39 cellular contexts compared by ENCODE assay signal in the genomic region with DNA sequence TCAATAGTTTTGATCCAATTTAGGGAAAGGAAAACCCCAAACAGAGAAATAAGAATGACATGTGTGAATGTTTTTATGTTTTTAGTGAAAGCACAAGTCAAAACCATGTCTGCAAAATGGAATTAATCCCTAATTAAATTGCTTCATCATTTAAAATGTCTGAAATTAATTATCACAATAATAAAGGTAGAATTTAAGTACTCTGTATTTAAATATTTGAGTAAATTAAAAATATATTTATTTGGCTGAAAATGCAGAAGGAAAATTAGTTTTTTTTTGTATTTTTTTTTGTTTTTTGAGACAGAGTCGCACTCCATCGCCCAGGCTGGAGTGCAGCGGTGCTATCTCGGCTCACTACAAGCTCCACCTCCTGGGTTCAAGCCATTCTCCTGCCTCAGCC.
"Had no signal": no experiment of that assay in that cellular context is flagged by ENCODE, and none has a peak within 500 bp of the region (broad histone marks: within the 10 kb centered on the region; RNA-seq: fewer than 3 reads in every experiment).

No MANE protein-coding gene starts in this region.

- H3K9me3 ChIP-seq: ascending aorta had no signal

- H3K4me3 ChIP-seq: ascending aorta, cardiac muscle cell had no signal

- H3K36me3 ChIP-seq: ascending aorta, cardiac muscle cell had no signal

- H3K4me1 ChIP-seq: ascending aorta had no signal

- H3K9me3 Mint-ChIP-seq: activated CD4-positive, alpha-beta memory T cell treated with anti-CD3 and anti-CD28 coated beads, Interleukin-2, amount 10 ng/mL, durations not matched to agents 7 days and 5 days; activated CD4-positive, alpha-beta T cell treated with anti-CD3 and anti-CD28 coated beads, Interleukin-2, amount 10 ng/mL, durations not matched to agents 7 days and 5 days; activated naive CD4-positive, alpha-beta T cell treated with anti-CD3 and anti-CD28 coated beads, Interleukin-2, amount 10 ng/mL, durations not matched to agents 7 days and 5 days; activated naive CD4-positive, alpha-beta T cell treated with anti-CD3 and anti-CD28 coated beads, Interleukin-2, amount 50 U/mL, for 24 hours; activated naive CD8-positive, alpha-beta T cell treated with anti-CD3 and anti-CD28 coated beads, Interleukin-2, amount 10 ng/mL, durations not matched to agents 7 days and 5 days; activated naive CD8-positive, alpha-beta T cell treated with anti-CD3 and anti-CD28 coated beads, Interleukin-2, amount 50 U/mL, for 24 hours; activated T-cell treated with anti-CD3 and anti-CD28 coated beads, Interleukin-2, amount 50 U/mL, for 24 hours; activated T-helper 2 cell treated with anti-CD3 and anti-CD28 coated beads, Interferon-gamma antibody, Interleukin-2, Interleukin-4, amounts not matched to agents 10 μg/mL and 5 μg/mL and 100 μg/mL, durations not matched to agents 14 hours and 24 hours and 36 hours; brain; central memory CD8-positive, alpha-beta T cell; T-helper 1 cell treated with Interleukin-12 subunit alpha and Interleukin-12 subunit beta and Interleukin-4 antibody, amounts not matched to agents 30 μg/mL and 1 μg/mL, for 36 hours; T-helper 2 cell treated with Interferon-gamma antibody and Interleukin-4, amounts not matched to agents 5 μg/mL and 100 μg/mL, for 36 hours had no signal

- DNase-seq: activated CD4-positive, alpha-beta memory T cell treated with anti-CD3 and anti-CD28 coated beads, Interleukin-2, amount 10 ng/mL, durations not matched to agents 7 days and 5 days; activated CD4-positive, alpha-beta T cell treated with anti-CD3 and anti-CD28 coated beads for 1 hour; activated CD4-positive, alpha-beta T cell treated with anti-CD3 and anti-CD28 coated beads for 36 hours; activated CD4-positive, alpha-beta T cell treated with anti-CD3 and anti-CD28 coated beads for 48 hours; activated CD4-positive, alpha-beta T cell treated with anti-CD3 and anti-CD28 coated beads, Interleukin-2, amount 10 ng/mL, durations not matched to agents 7 days and 5 days; activated CD4-positive, alpha-beta T cell treated with anti-CD3 and anti-CD28 coated beads, Interleukin-2, amount 50 U/mL, for 48 hours; activated CD4-positive, CD25-positive, alpha-beta regulatory T cell; activated CD8-positive, alpha-beta memory T cell treated with anti-CD3 and anti-CD28 coated beads for 24 hours; activated CD8-positive, alpha-beta memory T cell treated with anti-CD3 and anti-CD28 coated beads, Interleukin-2, amount 10 ng/mL, durations not matched to agents 7 days and 5 days; activated CD8-positive, alpha-beta memory T cell treated with anti-CD3 and anti-CD28 coated beads, Interleukin-2, amount 50 U/mL, for 48 hours; activated CD8-positive, alpha-beta T cell treated with anti-CD3 and anti-CD28 coated beads, Interleukin-2, amount 10 ng/mL, durations not matched to agents 7 days and 5 days; activated effector memory CD4-positive, alpha-beta T cell treated with Interleukin-2 at 50 U/mL for 16 hours; activated gamma-delta T cell; activated naive CD4-positive, alpha-beta T cell treated with anti-CD3 and anti-CD28 coated beads, Interleukin-2, amount 10 ng/mL, durations not matched to agents 7 days and 5 days; activated naive CD4-positive, alpha-beta T cell treated with Interleukin-2 at 50 U/mL for 16 hours; activated naive CD8-positive, alpha-beta T cell treated with anti-CD3 and anti-CD28 coated beads, Interleukin-2, amount 10 ng/mL, durations not matched to agents 7 days and 5 days; activated naive CD8-positive, alpha-beta T cell treated with anti-CD3 and anti-CD28 coated beads, Interleukin-2, amount 50 U/mL, for 24 hours; activated T-cell treated with anti-CD3 and anti-CD28 coated beads, Interleukin-2, amount 50 U/mL, for 24 hours; activated T-cell treated with anti-CD3 and anti-CD28 coated beads, Interleukin-2, amount 50 U/mL, for 48 hours; amygdala; anterior cingulate cortex; caudate nucleus; cerebellar nuclear complex; T-helper 1 cell; T-helper 2 cell; T-helper 9 cell had no signal

- ATAC-seq: activated CD4-positive, alpha-beta T cell treated with anti-CD3 and anti-CD28 coated beads for 36 hours; activated CD4-positive, CD25-positive, alpha-beta regulatory T cell treated with anti-CD3 and anti-CD28 coated beads, Interleukin-2, amount 50 U/mL, for 24 hours; activated CD8-positive, alpha-beta memory T cell treated with anti-CD3 and anti-CD28 coated beads, Interleukin-2, amount 10 ng/mL, durations not matched to agents 7 days and 5 days; activated CD8-positive, alpha-beta T cell treated with anti-CD3 and anti-CD28 coated beads, Interleukin-2, amount 10 ng/mL, durations not matched to agents 7 days and 5 days; activated naive CD8-positive, alpha-beta T cell treated with anti-CD3 and anti-CD28 coated beads, Interleukin-2, amount 50 U/mL, for 24 hours had no signal

- FAIRE-seq: bronchial epithelial cell, TTC549 had no signal

- H3K4me3 Mint-ChIP-seq: activated CD4-positive, alpha-beta memory T cell treated with anti-CD3 and anti-CD28 coated beads, Interleukin-2, amount 10 ng/mL, durations not matched to agents 7 days and 5 days; activated CD4-positive, alpha-beta T cell treated with anti-CD3 and anti-CD28 coated beads for 36 hours; activated CD4-positive, alpha-beta T cell treated with anti-CD3 and anti-CD28 coated beads, Interleukin-2, amount 10 ng/mL, durations not matched to agents 7 days and 5 days; activated CD8-positive, alpha-beta memory T cell treated with anti-CD3 and anti-CD28 coated beads, Interleukin-2, amount 10 ng/mL, durations not matched to agents 7 days and 5 days; activated CD8-positive, alpha-beta T cell treated with anti-CD3 and anti-CD28 coated beads, Interleukin-2, amount 10 ng/mL, durations not matched to agents 7 days and 5 days; activated naive CD4-positive, alpha-beta T cell treated with anti-CD3 and anti-CD28 coated beads, Interleukin-2, amount 10 ng/mL, durations not matched to agents 7 days and 5 days; activated naive CD4-positive, alpha-beta T cell treated with anti-CD3 and anti-CD28 coated beads, Interleukin-2, amount 50 U/mL, for 24 hours; activated naive CD8-positive, alpha-beta T cell; activated naive CD8-positive, alpha-beta T cell treated with anti-CD3 and anti-CD28 coated beads, Interleukin-2, amount 10 ng/mL, durations not matched to agents 7 days and 5 days; activated naive CD8-positive, alpha-beta T cell treated with anti-CD3 and anti-CD28 coated beads, Interleukin-2, amount 50 U/mL, for 24 hours; activated T-cell treated with anti-CD3 and anti-CD28 coated beads, Interleukin-2, amount 50 U/mL, for 24 hours; brain; central memory CD8-positive, alpha-beta T cell; T-helper 1 cell treated with Interleukin-12 subunit alpha and Interleukin-12 subunit beta and Interleukin-4 antibody, amounts not matched to agents 30 μg/mL and 1 μg/mL, for 36 hours; T-helper 2 cell treated with Interferon-gamma antibody and Interleukin-4, amounts not matched to agents 5 μg/mL and 100 μg/mL, for 36 hours had no signal

- H3K27me3 Mint-ChIP-seq: activated CD4-positive, alpha-beta memory T cell treated with anti-CD3 and anti-CD28 coated beads, Interleukin-2, amount 10 ng/mL, durations not matched to agents 7 days and 5 days; activated CD4-positive, alpha-beta T cell treated with anti-CD3 and anti-CD28 coated beads for 36 hours; activated CD4-positive, alpha-beta T cell treated with anti-CD3 and anti-CD28 coated beads, Interleukin-2, amount 10 ng/mL, durations not matched to agents 7 days and 5 days; activated CD8-positive, alpha-beta memory T cell treated with anti-CD3 and anti-CD28 coated beads, Interleukin-2, amount 10 ng/mL, durations not matched to agents 7 days and 5 days; activated naive CD4-positive, alpha-beta T cell treated with anti-CD3 and anti-CD28 coated beads, Interleukin-2, amount 10 ng/mL, durations not matched to agents 7 days and 5 days; activated naive CD4-positive, alpha-beta T cell treated with anti-CD3 and anti-CD28 coated beads, Interleukin-2, amount 50 U/mL, for 24 hours; activated naive CD8-positive, alpha-beta T cell; activated naive CD8-positive, alpha-beta T cell treated with anti-CD3 and anti-CD28 coated beads, Interleukin-2, amount 10 ng/mL, durations not matched to agents 7 days and 5 days; activated naive CD8-positive, alpha-beta T cell treated with anti-CD3 and anti-CD28 coated beads, Interleukin-2, amount 50 U/mL, for 24 hours; activated T-cell treated with anti-CD3 and anti-CD28 coated beads, Interleukin-2, amount 50 U/mL, for 24 hours; central memory CD8-positive, alpha-beta T cell had no signal

- H3K27ac ChIP-seq: ascending aorta, cardiac muscle cell, VCaP had no signal

- H3K27ac Mint-ChIP-seq: activated CD4-positive, alpha-beta memory T cell treated with anti-CD3 and anti-CD28 coated beads, Interleukin-2, amount 10 ng/mL, durations not matched to agents 7 days and 5 days; activated CD4-positive, alpha-beta T cell treated with anti-CD3 and anti-CD28 coated beads for 36 hours; activated CD4-positive, alpha-beta T cell treated with anti-CD3 and anti-CD28 coated beads, Interleukin-2, amount 10 ng/mL, durations not matched to agents 7 days and 5 days; activated CD8-positive, alpha-beta memory T cell treated with anti-CD3 and anti-CD28 coated beads, Interleukin-2, amount 10 ng/mL, durations not matched to agents 7 days and 5 days; activated CD8-positive, alpha-beta T cell treated with anti-CD3 and anti-CD28 coated beads, Interleukin-2, amount 10 ng/mL, durations not matched to agents 7 days and 5 days; activated naive CD4-positive, alpha-beta T cell treated with anti-CD3 and anti-CD28 coated beads, Interleukin-2, amount 10 ng/mL, durations not matched to agents 7 days and 5 days; activated naive CD4-positive, alpha-beta T cell treated with anti-CD3 and anti-CD28 coated beads, Interleukin-2, amount 50 U/mL, for 24 hours; activated naive CD8-positive, alpha-beta T cell; activated naive CD8-positive, alpha-beta T cell treated with anti-CD3 and anti-CD28 coated beads, Interleukin-2, amount 10 ng/mL, durations not matched to agents 7 days and 5 days; activated naive CD8-positive, alpha-beta T cell treated with anti-CD3 and anti-CD28 coated beads, Interleukin-2, amount 50 U/mL, for 24 hours; activated T-cell treated with anti-CD3 and anti-CD28 coated beads, Interleukin-2, amount 50 U/mL, for 24 hours; activated T-helper 2 cell treated with anti-CD3 and anti-CD28 coated beads, Interferon-gamma antibody, Interleukin-2, Interleukin-4, amounts not matched to agents 10 μg/mL and 5 μg/mL and 100 μg/mL, durations not matched to agents 14 hours and 24 hours and 36 hours; brain; T-helper 1 cell treated with Interleukin-12 subunit alpha and Interleukin-12 subunit beta and Interleukin-4 antibody, amounts not matched to agents 30 μg/mL and 1 μg/mL, for 36 hours; T-helper 2 cell treated with Interferon-gamma antibody and Interleukin-4, amounts not matched to agents 5 μg/mL and 100 μg/mL, for 36 hours had no signal

- H3K36me3 Mint-ChIP-seq: activated naive CD4-positive, alpha-beta T cell treated with anti-CD3 and anti-CD28 coated beads, Interleukin-2, amount 10 ng/mL, durations not matched to agents 7 days and 5 days; brain had no signal
